Comparison of ENCODE assay signal across 7 cellular contexts in genomic region chr3:49358217-49358883, GRCh38. TPM values are rescaled to one million over a fixed set of nuclear protein-coding genes. Genes with fewer than 3 reads are reported as not detected.
DNase-seq lines count a peak whose midpoint lies in the region; ATAC-seq and TF ChIP-seq lines count a peak whose summit lies in the region.

GPX1 (minus strand) TSS chr3:49358353; CDS start chr3:49358278, 75 bp downstream.

- peak within 1 kb of the TSS; percentile 77 for H3K4me2 ChIP-seq in hepatocyte

- H3K36me3 ChIP-seq in hepatocyte (replicated peaks; ENCODE audit: insufficient read depth, low read depth): peaks cover 4% of the 10 kb centered on the region

- no peaks in the 10 kb centered on the region for H3K27me3 ChIP-seq in hepatocyte

- ATAC-seq in GM18502 (IDR thresholded peaks at IDR 0.05; ENCODE audit: poor library complexity, unreplicated experiment) (peak; percentile 78), HG02938 (IDR thresholded peaks at IDR 0.05; ENCODE audit: unreplicated experiment) (peak; percentile 82)

- DNase-seq in NCI-H2029 (lab: John Stamatoyannopoulos, UW) (peak; percentile 90), T1000 (lab: John Stamatoyannopoulos, UW) (peak; percentile 93), astrocyte of the hippocampus (ENCODE audit: low read depth, low spot score) (peak; percentile 97), hepatocyte (ENCODE audit: low spot score) (peak; percentile 97), renal cortical epithelial cell (ENCODE audit: low read depth) (peak; percentile 81)

- peaks cover 25% of the 10 kb centered on the region for H3K4me1 ChIP-seq in hepatocyte (ENCODE audit: insufficient read depth)

- WGBS in hepatocyte (ENCODE audit: low lambda C conversion rate, missing lambda C conversion rate): 4% methylated on average over 45 of the region's 46 CpGs

- no peaks in the 10 kb centered on the region for H3K9me2 ChIP-seq in hepatocyte (replicated peaks; ENCODE audit: insufficient read depth)

- H2AFZ ChIP-seq in hepatocyte: peak within 1 kb of the TSS; percentile 23

- no peaks in the 10 kb centered on the region for H3K9me3 ChIP-seq in hepatocyte (ENCODE audit: low read depth)

- H3K27ac ChIP-seq in hepatocyte: peak within 1 kb of the TSS; percentile 87

- peak within 1 kb of the TSS; percentile 49 for H3K4me3 ChIP-seq in hepatocyte

- H3K79me2 ChIP-seq in hepatocyte: peaks cover 40% of the 10 kb centered on the region

- H4K20me1 ChIP-seq in hepatocyte (ENCODE audit: insufficient read depth, poor library complexity, severe bottlenecking): no peaks in the 10 kb centered on the region

- no peak for TF ChIP-seq CTCF in hepatocyte (IDR thresholded peaks at IDR 0.05; ENCODE audit: poor library complexity)

RNA-seq across cellular contexts. Expression of gene GPX1, which starts in this region (rescaled TPM):
- 186 and 205 TPM in 2 replicates for total RNA-seq in hepatocyte
- 437 and 440 TPM in 2 replicates for polyA plus RNA-seq in hepatocyte
- 288 and 368 TPM in 2 replicates for total RNA-seq in renal cortical epithelial cell

Comparison
In these comparisons a context has a peak if more than half of its experiments do, and no peak if none do; other contexts are left out.
1. Peak in every context shown above with its lines: DNase-seq, ATAC-seq, H3K4me3 ChIP-seq and H3K27ac ChIP-seq.